8 cellular contexts compared by ENCODE assay signal in the genomic region with DNA sequence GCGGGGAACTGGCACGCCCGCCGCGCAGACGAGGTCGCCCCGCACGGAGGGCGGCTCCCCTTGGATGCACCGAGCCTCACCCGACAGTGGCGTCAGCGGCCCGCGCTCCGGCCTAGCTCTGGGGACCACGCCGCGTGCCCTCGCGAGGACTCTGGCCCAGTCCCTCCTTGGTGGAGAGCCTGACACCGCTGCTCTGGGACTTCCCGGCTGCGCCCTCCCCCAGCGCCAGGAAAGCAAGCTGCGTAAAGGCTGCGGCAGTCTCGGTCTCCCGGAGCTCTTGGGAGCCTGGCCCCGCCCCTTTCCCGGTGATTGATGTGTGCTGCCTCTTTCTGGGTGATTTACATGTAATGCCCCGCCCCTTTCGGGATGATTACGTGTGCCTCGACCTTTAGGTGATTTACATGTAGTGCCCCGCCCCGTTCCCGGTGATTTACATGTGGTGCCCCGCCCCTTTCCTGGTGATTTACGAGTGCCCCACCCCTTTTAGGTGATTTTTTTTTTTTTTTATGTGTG. TPM values are rescaled to one million over a fixed set of nuclear protein-coding genes. Genes with fewer than 3 reads are reported as not detected.
DNase-seq lines count a peak whose midpoint lies in the region; ATAC-seq and TF ChIP-seq lines count a peak whose summit lies in the region.

A gene (minus strand): TSS at position 248 of the 513 bp plus-strand sequence. CDS start 252 bp downstream, outside the sequence.

- H3K27me3 ChIP-seq in prostate gland (replicated peaks; ENCODE audit: insufficient read depth): no peaks in the 10 kb centered on the region

- TF ChIP-seq CTCF in GM13976 (IDR thresholded peaks at IDR 0.05; ENCODE audit: borderline replicate concordance, control extremely low read depth, extremely low read depth, insufficient read depth, missing control alignments) (no peak), prostate gland (IDR thresholded peaks at IDR 0.05) (no peak)

- DNase-seq in GM13976 (ENCODE audit: low spot score) (peak; percentile 93), NCI-H1417 treated with DMSO at 0.1 percent for 48 hours (lab: John Stamatoyannopoulos, UW) (peak; percentile 24), T-helper 2 cell (peak; percentile 84 to 99 (median 93)), left ventricle myocardium superior (peak; percentile 97), prostate gland (ENCODE audit: low spot score) (peak; percentile 100)

- in situ Hi-C loops in GM13976 (cut with MboI; ENCODE audit: low sequenced_read_pairs, unreplicated experiment): no loop called here

- H3K36me3 ChIP-seq in prostate gland (peaks cover 4 to 6% of the 10 kb centered on the region in 2 donors), urinary bladder (ENCODE audit: insufficient read depth) (no peaks in the 10 kb centered on the region)

- peak within 1 kb of the TSS; percentile 79 for H3K27ac ChIP-seq in angular gyrus (ENCODE audit: low read depth, low read length)
- H3K27ac ChIP-seq in prostate gland: peak within 1 kb of the TSS; percentile 97 to 98
- peak within 1 kb of the TSS; percentile 97 for H3K27ac ChIP-seq in urinary bladder (ENCODE audit: low read depth)

- peaks cover 6% of the 10 kb centered on the region for H3K4me1 ChIP-seq in prostate gland (replicated peaks)
- H3K4me1 ChIP-seq in urinary bladder (ENCODE audit: insufficient read depth): no peaks in the 10 kb centered on the region

- peak; percentile 98 for TF ChIP-seq POLR2A in prostate gland (IDR thresholded peaks at IDR 0.05)

- intact Hi-C loops in left ventricle myocardium superior (cut with micrococcal nuclease): no loop called here
- intact Hi-C loops in prostate gland (cut with DNase I): no loop called here

- under 1% methylated on average over 41 of the region's 41 CpGs for WGBS in prostate gland
- under 1% methylated on average over 41 of the region's 41 CpGs for WGBS in urinary bladder

- H3K9me3 ChIP-seq in prostate gland: no peaks in the 10 kb centered on the region

- H3K4me3 ChIP-seq in prostate gland (peak within 1 kb of the TSS; percentile 50 to 83), urinary bladder (ENCODE audit: low read depth, low read length) (peak within 1 kb of the TSS; percentile 47)

- ATAC-seq in HG02763 (IDR thresholded peaks at IDR 0.05; ENCODE audit: unreplicated experiment): peak; percentile 59
- ATAC-seq in left ventricle myocardium superior: peak; percentile 75

RNA-seq across cellular contexts. Expression of the gene that starts here (rescaled TPM):
- total RNA-seq in left ventricle myocardium superior (1.4 TPM), prostate gland (10 to 100 TPM; 18.6 to 22.2 TPM), urinary bladder (3.3 TPM)
- polyA plus RNA-seq in urinary bladder: 6.2 TPM

Comparison
In these comparisons a context has a peak if more than half of its experiments do, and no peak if none do; other contexts are left out.
1. Peak in every context shown above with its lines: DNase-seq, ATAC-seq, H3K4me3 ChIP-seq and H3K27ac ChIP-seq.
2. DNase-seq: peak in every context shown above with its lines; median percentile 100 in prostate gland; 97 in left ventricle myocardium superior; 93 in GM13976; 93 in T-helper 2 cell; 24 in NCI-H1417 treated with DMSO at 0.1 percent for 48 hours.